ENCODE assay signal across 8 cellular contexts in the genomic region with DNA sequence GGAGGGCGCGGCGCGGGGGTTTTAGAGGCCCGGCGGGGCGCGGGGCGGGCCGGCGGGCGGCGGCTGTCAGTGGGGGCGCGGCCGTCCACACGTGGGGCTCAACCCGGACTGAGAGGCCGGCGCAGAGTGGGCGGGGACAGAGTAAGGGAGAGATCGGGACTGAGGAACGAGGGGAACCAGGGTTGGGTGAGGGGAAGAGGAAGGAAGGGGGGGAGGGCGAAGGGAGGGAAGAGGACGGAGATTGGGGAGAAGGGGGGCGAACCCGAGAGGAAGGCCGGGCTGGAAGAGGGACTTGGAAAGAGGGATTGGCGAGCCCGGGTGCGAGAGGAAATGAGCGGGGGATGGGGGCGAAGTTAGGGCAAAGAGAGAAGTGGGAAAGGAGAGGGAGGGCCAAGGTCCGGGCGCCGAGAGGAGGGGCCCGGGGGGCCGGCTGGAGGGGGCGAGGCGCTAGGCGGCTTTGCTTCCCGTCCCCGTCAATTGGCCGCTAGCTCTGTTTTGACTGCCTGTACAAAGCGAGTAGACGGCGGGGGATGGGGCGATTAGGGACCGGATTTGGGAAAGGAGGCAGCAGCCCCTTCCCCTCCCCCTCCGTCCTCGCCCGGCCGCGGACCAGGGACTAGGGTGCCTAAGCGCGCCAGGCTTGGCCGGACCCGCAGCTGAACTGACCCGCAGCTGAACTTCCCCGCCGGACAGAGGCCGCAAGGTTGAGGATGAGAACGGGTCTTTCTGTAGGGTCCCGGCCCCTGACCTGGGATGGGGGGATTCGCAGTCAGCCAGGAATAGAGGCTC. TPM values are rescaled to one million over a fixed set of nuclear protein-coding genes. Genes with fewer than 3 reads are reported as not detected.
A peak's percentile ranks its signal among the peaks of the same experiment; 100 is the strongest.
DNase-seq lines count a peak whose midpoint lies in the region; ATAC-seq and TF ChIP-seq lines count a peak whose summit lies in the region.

No MANE protein-coding gene starts in this region.

- H3K4me1 ChIP-seq in breast epithelium: peaks cover 0 to 6% of the 10 kb centered on the region in 2 donors
- H3K4me1 ChIP-seq in thoracic aorta (ENCODE audit: control insufficient read depth in 1 of 2, low read depth in 2 of 2): peaks cover 0 to 12% of the 10 kb centered on the region in 2 donors

- H3K9me3 ChIP-seq in breast epithelium: no peaks in the 10 kb centered on the region
- no peaks in the 10 kb centered on the region for H3K9me3 ChIP-seq in thoracic aorta

- TF ChIP-seq CTCF in breast epithelium (IDR thresholded peaks at IDR 0.05) (no peak), thoracic aorta (IDR thresholded peaks at IDR 0.05) (no peak)

- in situ Hi-C loops in KBM-7 (cut with MboI; ENCODE audit: low pct_unique_long_range_greater_than_20kb, low sequenced_read_pairs): no loop called here

- H3K27me3 ChIP-seq in breast epithelium (peaks cover 6 to 25% of the 10 kb centered on the region in 2 donors), thoracic aorta (replicated peaks; ENCODE audit: insufficient read depth) (no peaks in the 10 kb centered on the region)

- no peaks in the 10 kb centered on the region for H3K36me3 ChIP-seq in breast epithelium
- no peaks in the 10 kb centered on the region for H3K36me3 ChIP-seq in thoracic aorta

- peak; percentile 26 for DNase-seq in AG20443 (ENCODE audit: low spot score)
- peak; percentile 86 for DNase-seq in KBM-7
- no peak for DNase-seq in breast epithelium (ENCODE audit: low spot score in 2 of 2)
- peak; percentile 49 to 52 for DNase-seq in left colon
- peak; percentile 33 for DNase-seq in thoracic aorta (ENCODE audit: low spot score)
- DNase-seq in activated T-cell treated with anti-CD3 and anti-CD28 coated beads, Interleukin-2, amount 50 U/mL, for 48 hours: no peak

- H3K4me3 ChIP-seq in breast epithelium: peak overlapping the region; percentile 42 to 71 (median 58)
- peak overlapping the region; percentile 81 for H3K4me3 ChIP-seq in thoracic aorta

- intact Hi-C loops in breast epithelium (cut with DNase I; ENCODE audit: low total_unique reads): no loop called here
- intact Hi-C loops in left colon (cut with DNase I, micrococcal nuclease): no loop called here

- ATAC-seq in left colon (peak; percentile 43), thoracic aorta (ENCODE audit: insufficient number of reproducible peaks, low FRiP score, low read depth) (no peak), GM21723 (IDR thresholded peaks at IDR 0.05; ENCODE audit: unreplicated experiment) (no peak), GM19395 (IDR thresholded peaks at IDR 0.05; ENCODE audit: unreplicated experiment) (no peak)

- H3K27ac ChIP-seq in breast epithelium (no peak overlapping the region), thoracic aorta (peak overlapping the region in 1 of 2 donors; percentile 31)

- no peak for TF ChIP-seq POLR2A in breast epithelium (IDR thresholded peaks at IDR 0.05)

RNA-seq across cellular contexts. Expression of a gene that starts 0.4 kb away (rescaled TPM):
- total RNA-seq in breast epithelium (1 to 10 TPM in 2 of 3 donors, under 1 TPM in 1; 0.88 to 7.5 (median 1.8) TPM), left colon (1 to 10 TPM; 1.9 to 2.0 TPM), thoracic aorta (1 to 10 TPM in 1 of 2 donors, under 1 TPM in 1; 0.68 to 5.8 TPM)

Comparison
In these comparisons a context has a peak if more than half of its experiments do, and no peak if none do; other contexts are left out.
1. DNase-seq: peak in AG20443 (single experiment), KBM-7 (single experiment), left colon (2 of 2) and thoracic aorta (single experiment); none in breast epithelium (0 of 2) and activated T-cell treated with anti-CD3 and anti-CD28 coated beads, Interleukin-2, amount 50 U/mL, for 48 hours (0 of 2).